Comparison of ENCODE assay signal across 8 cellular contexts in the genomic region with DNA sequence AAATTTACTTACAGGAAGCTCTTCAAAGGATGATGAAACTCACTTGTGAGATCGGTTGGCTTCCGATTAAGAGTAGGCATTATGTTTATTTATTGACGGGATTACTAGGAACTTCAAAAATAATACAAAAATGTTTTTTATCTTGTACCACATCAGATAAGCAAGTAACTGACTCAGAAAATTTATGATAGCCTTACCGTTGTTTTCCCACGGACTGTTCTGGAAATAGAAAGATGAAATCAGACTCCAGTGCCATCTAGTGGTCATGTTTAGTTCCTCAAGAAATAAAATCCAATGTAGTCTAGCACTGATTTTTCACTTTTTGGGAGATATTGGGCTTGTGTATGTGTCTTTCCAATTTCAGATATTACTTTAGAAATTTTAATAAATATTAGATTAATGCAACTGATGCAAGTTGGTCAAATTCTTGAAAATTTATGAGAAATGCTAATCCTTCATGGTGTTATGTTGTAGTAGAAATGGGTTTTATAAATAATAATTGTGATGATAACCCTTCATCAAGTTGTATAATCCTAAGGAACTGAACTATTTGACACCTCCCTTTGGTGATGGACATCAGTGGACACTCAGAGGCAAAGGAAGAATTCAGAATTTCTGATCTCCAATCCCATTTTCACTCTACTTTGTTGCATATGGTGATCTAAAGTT.
DNase-seq lines count a peak whose midpoint lies in the region; ATAC-seq and TF ChIP-seq lines count a peak whose summit lies in the region.

No MANE protein-coding gene starts in this region.

- CTCF ChIA-PET in activated CD8-positive, alpha-beta T cell treated with anti-CD3 and anti-CD28 coated beads for 36 hours (lab: Charles Lee) = interaction anchor here (0.7 to 1.5 kb wide), 10 partner anchors 9 to 177 kb away, joined by 3 to 8 read pairs (median 4); no protein-coding TSS in a partner anchor

- H3K27me3 ChIP-seq in cardiac muscle cell = no peaks in the 10 kb centered on the region

- no peak for ATAC-seq in activated CD8-positive, alpha-beta T cell treated with anti-CD3 and anti-CD28 coated beads for 36 hours
- ATAC-seq in GM21515 (IDR thresholded peaks at IDR 0.05; ENCODE audit: unreplicated experiment) (no peak), GM19467 (IDR thresholded peaks at IDR 0.05; ENCODE audit: unreplicated experiment) (no peak)

- H3K9me3 ChIP-seq in cardiac muscle cell (ENCODE audit: low read depth) = no peaks in the 10 kb centered on the region

- DNase-seq in cardiac muscle cell (ENCODE audit: low read depth in 1 of 2, low spot score in 1 of 2) (peak; percentile 68 to 73), cardiac septum (ENCODE audit: low spot score) (no peak), NCI-H1436 (lab: John Stamatoyannopoulos, UW) (peak; percentile 64), glomerular endothelial cell (ENCODE audit: extremely low read depth, low read depth, low spot score) (peak; percentile 72), renal cortical epithelial cell (ENCODE audit: low read depth) (peak; percentile 62)
- no peak for DNase-seq in activated CD8-positive, alpha-beta T cell treated with anti-CD3 and anti-CD28 coated beads for 36 hours

- no peak overlapping the region for H3K4me3 ChIP-seq in cardiac muscle cell

- H3K9me3 Mint-ChIP-seq in activated CD8-positive, alpha-beta T cell treated with anti-CD3 and anti-CD28 coated beads for 36 hours = peaks cover 6% of the 10 kb centered on the region

- H3K27ac Mint-ChIP-seq in activated CD8-positive, alpha-beta T cell treated with anti-CD3 and anti-CD28 coated beads for 36 hours = no peak overlapping the region

- no peaks in the 10 kb centered on the region for H3K27me3 Mint-ChIP-seq in activated CD8-positive, alpha-beta T cell treated with anti-CD3 and anti-CD28 coated beads for 36 hours

- no peaks in the 10 kb centered on the region for H3K36me3 Mint-ChIP-seq in activated CD8-positive, alpha-beta T cell treated with anti-CD3 and anti-CD28 coated beads for 36 hours (ENCODE audit: low read depth)

- no peak overlapping the region for H3K27ac ChIP-seq in cardiac muscle cell

- POLR2A ChIA-PET in activated CD8-positive, alpha-beta T cell treated with anti-CD3 and anti-CD28 coated beads for 36 hours (lab: Charles Lee) = no interaction called here

- H3K4me1 Mint-ChIP-seq in activated CD8-positive, alpha-beta T cell treated with anti-CD3 and anti-CD28 coated beads for 36 hours (ENCODE audit: low read depth) = peaks cover 21% of the 10 kb centered on the region

- no peaks in the 10 kb centered on the region for H3K4me1 ChIP-seq in cardiac muscle cell (ENCODE audit: low read depth)

- H3K36me3 ChIP-seq in cardiac muscle cell = no peaks in the 10 kb centered on the region

- peak; percentile 69 for TF ChIP-seq CTCF in cardiac muscle cell (IDR thresholded peaks at IDR 0.05; ENCODE audit: low read depth, low read length)
- peak; percentile 85 for TF ChIP-seq CTCF in activated CD8-positive, alpha-beta T cell treated with anti-CD3 and anti-CD28 coated beads for 36 hours (IDR thresholded peaks at IDR 0.05)

- peak overlapping the region; percentile 22 for H3K4me3 Mint-ChIP-seq in activated CD8-positive, alpha-beta T cell treated with anti-CD3 and anti-CD28 coated beads for 36 hours

- intact Hi-C loops in cardiac septum (cut with DNase I) = loop anchor here (5.0 kb wide), 3 partner anchors 142 to 467 kb away; no protein-coding TSS in a partner anchor
- intact Hi-C loops in activated CD8-positive, alpha-beta T cell treated with anti-CD3 and anti-CD28 coated beads for 36 hours (cut with micrococcal nuclease) = loop anchor here (5.0 to 10.0 kb wide), 2 partner anchors 130 to 467 kb away; no protein-coding TSS in a partner anchor

Comparison
In these comparisons a context has a peak if more than half of its experiments do, and no peak if none do; other contexts are left out.
1. DNase-seq: peak in cardiac muscle cell (2 of 2), NCI-H1436 (single experiment), glomerular endothelial cell (single experiment) and renal cortical epithelial cell (single experiment); none in cardiac septum (single experiment) and activated CD8-positive, alpha-beta T cell treated with anti-CD3 and anti-CD28 coated beads for 36 hours (single experiment).